9 cellular contexts compared by ENCODE assay signal in the genomic region with DNA sequence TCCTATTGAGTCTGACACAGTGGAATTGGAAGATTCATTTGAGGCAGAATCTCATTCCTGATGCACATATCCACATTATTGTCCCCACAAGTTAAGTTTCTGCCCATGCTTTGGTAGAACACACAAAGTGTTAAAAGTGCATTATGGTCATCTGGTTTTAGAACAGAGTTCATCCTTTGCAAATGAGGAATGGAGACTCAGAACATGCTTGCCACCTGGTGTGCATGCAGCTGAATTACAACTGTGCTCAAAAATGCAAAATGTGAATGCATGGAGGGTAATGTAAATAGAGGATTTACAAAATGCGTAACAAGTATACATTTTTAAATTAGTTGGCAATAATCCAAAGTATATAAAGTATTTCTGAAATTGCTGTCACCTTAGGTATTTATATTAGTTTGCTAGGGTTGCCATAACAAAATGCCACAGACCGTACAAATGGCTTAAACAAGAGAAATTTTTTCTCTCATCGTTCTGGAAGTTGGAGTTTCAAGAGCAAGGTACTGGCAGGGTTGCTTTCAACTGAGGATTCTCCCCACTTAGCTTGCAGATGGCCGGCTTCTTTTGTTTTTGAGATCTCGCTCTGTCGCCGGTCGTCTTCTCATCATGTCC.
DNase-seq lines count a peak whose midpoint lies in the region; ATAC-seq, FAIRE-seq and TF ChIP-seq lines count a peak whose summit lies in the region.
"Had no signal": no experiment of that assay in that cellular context is flagged by ENCODE, and none has a peak within 500 bp of the region (broad histone marks: within the 10 kb centered on the region; RNA-seq: fewer than 3 reads in every experiment).

No MANE protein-coding gene starts in this region.

- H3K9me3 ChIP-seq in K562 (replicated peaks; ENCODE audit: control insufficient read depth, insufficient read depth, low read depth, low read length) (no peaks in the 10 kb centered on the region), right lobe of liver (no peaks in the 10 kb centered on the region)

- TF ChIP-seq POLR2A in K562 (conservative IDR thresholded peaks at IDR 0.05) = no peak
- no peak for TF ChIP-seq POLR2A in right lobe of liver (IDR thresholded peaks at IDR 0.05)

- DNase-seq in activated CD4-positive, alpha-beta T cell treated with anti-CD3 and anti-CD28 coated beads for 36 hours = peak; percentile 6
- DNase-seq in activated CD4-positive, alpha-beta T cell treated with anti-CD3 and anti-CD28 coated beads, Interleukin-2, amount 10 ng/mL, durations not matched to agents 24 days and 14 days = no peak
- no peak for DNase-seq in HFF-Myc (ENCODE audit: extremely low read depth, low read depth)
- peak; percentile 47 to 72 for DNase-seq in NCI-H2081 (lab: John Stamatoyannopoulos, UW)
- peak; percentile 11 to 15 (median 13) for DNase-seq in K562 (ENCODE audit: extremely low read depth in 1 of 4, low spot score in 3 of 4)
- no peak for DNase-seq in right lobe of liver
- no peak for DNase-seq in effector CD4-positive, alpha-beta T cell
- no peak for DNase-seq in DMS79 treated with DMSO at 0.1 percent for 48 hours (lab: John Stamatoyannopoulos, UW)
- DNase-seq: activated naive CD8-positive, alpha-beta T cell treated with anti-CD3 and anti-CD28 coated beads, Interleukin-2, amount 10 ng/mL, durations not matched to agents 7 days and 5 days had no signal

- H3K27me3 ChIP-seq in K562 (ENCODE audit: control insufficient read depth in 2 of 2, insufficient read depth in 2 of 2, low read length in 2 of 2) = no peaks in the 10 kb centered on the region
- no peaks in the 10 kb centered on the region for H3K27me3 ChIP-seq in right lobe of liver

- no peaks in the 10 kb centered on the region for H3K4me1 ChIP-seq in K562 (replicated peaks in 1 of 2; ENCODE audit: control insufficient read depth in 2 of 2, insufficient read depth in 2 of 2, low read length in 2 of 2)
- no peaks in the 10 kb centered on the region for H3K4me1 ChIP-seq in right lobe of liver

- no peaks in the 10 kb centered on the region for H3K27me3 Mint-ChIP-seq in activated CD4-positive, alpha-beta T cell treated with anti-CD3 and anti-CD28 coated beads for 36 hours
- H3K27me3 Mint-ChIP-seq in activated CD4-positive, alpha-beta T cell treated with anti-CD3 and anti-CD28 coated beads, Interleukin-2, amount 10 ng/mL, durations not matched to agents 24 days and 14 days = no peaks in the 10 kb centered on the region
- H3K27me3 Mint-ChIP-seq: activated naive CD8-positive, alpha-beta T cell treated with anti-CD3 and anti-CD28 coated beads, Interleukin-2, amount 10 ng/mL, durations not matched to agents 7 days and 5 days had no signal

- in situ Hi-C loops in K562 (cut with MboI) = loop anchor here (5.0 to 25.0 kb wide), 3 partner anchors 818 to 1518 kb away; partner anchors contain the start of genes BASP1 and TAF11L2

- no peaks in the 10 kb centered on the region for H3K36me3 ChIP-seq in K562 (ENCODE audit: control insufficient read depth, insufficient read depth, low read length)
- H3K36me3 ChIP-seq in right lobe of liver = no peaks in the 10 kb centered on the region

- WGBS in K562 (ENCODE audit: insufficient coverage, low coverage, missing lambda C conversion rate) = 2% methylated on average over 8 of the region's 8 CpGs
- 60% methylated on average over 8 of the region's 8 CpGs for WGBS in right lobe of liver (ENCODE audit: insufficient coverage, low coverage, low lambda C conversion rate, missing lambda C conversion rate)

- H3K4me3 Mint-ChIP-seq in activated CD4-positive, alpha-beta T cell treated with anti-CD3 and anti-CD28 coated beads for 36 hours = no peak overlapping the region
- H3K4me3 Mint-ChIP-seq in activated CD4-positive, alpha-beta T cell treated with anti-CD3 and anti-CD28 coated beads, Interleukin-2, amount 10 ng/mL, durations not matched to agents 24 days and 14 days = no peak overlapping the region
- H3K4me3 Mint-ChIP-seq: activated naive CD8-positive, alpha-beta T cell treated with anti-CD3 and anti-CD28 coated beads, Interleukin-2, amount 10 ng/mL, durations not matched to agents 7 days and 5 days had no signal

- no peak overlapping the region for H3K4me2 ChIP-seq in K562 (ENCODE audit: insufficient read depth, low read length)

- no peaks in the 10 kb centered on the region for H4K20me1 ChIP-seq in K562 (replicated peaks; ENCODE audit: control insufficient read depth, insufficient read depth, low read length)

- H3K9me1 ChIP-seq in K562 (ENCODE audit: control insufficient read depth, insufficient read depth, low read length) = no peaks in the 10 kb centered on the region

- H3K9me3 Mint-ChIP-seq in activated CD4-positive, alpha-beta T cell treated with anti-CD3 and anti-CD28 coated beads for 36 hours (ENCODE audit: low read depth) = no peaks in the 10 kb centered on the region
- no peaks in the 10 kb centered on the region for H3K9me3 Mint-ChIP-seq in activated CD4-positive, alpha-beta T cell treated with anti-CD3 and anti-CD28 coated beads, Interleukin-2, amount 10 ng/mL, durations not matched to agents 24 days and 14 days
- H3K9me3 Mint-ChIP-seq: activated naive CD8-positive, alpha-beta T cell treated with anti-CD3 and anti-CD28 coated beads, Interleukin-2, amount 10 ng/mL, durations not matched to agents 7 days and 5 days had no signal

- no peak overlapping the region for H3K9ac ChIP-seq in K562 (ENCODE audit: insufficient read depth in 1 of 2, low read depth in 2 of 2, low read length in 2 of 2)

- H3K4me1 Mint-ChIP-seq in activated CD4-positive, alpha-beta T cell treated with anti-CD3 and anti-CD28 coated beads for 36 hours = no peaks in the 10 kb centered on the region
- no peaks in the 10 kb centered on the region for H3K4me1 Mint-ChIP-seq in activated CD4-positive, alpha-beta T cell treated with anti-CD3 and anti-CD28 coated beads, Interleukin-2, amount 10 ng/mL, durations not matched to agents 24 days and 14 days
- H3K4me1 Mint-ChIP-seq: activated naive CD8-positive, alpha-beta T cell treated with anti-CD3 and anti-CD28 coated beads, Interleukin-2, amount 10 ng/mL, durations not matched to agents 7 days and 5 days had no signal

- TF ChIP-seq CTCF in HFF-Myc (IDR thresholded peaks at IDR 0.05; ENCODE audit: low read depth, low read length, missing control alignments) = peak; percentile 52
- peak; percentile 32 to 53 (median 50); a peak in 4 of 6 replicates for TF ChIP-seq CTCF in K562 (IDR thresholded peaks at IDR 0.05 in 2 of 3, conservative IDR thresholded peaks at IDR 0.05 in 1 of 3; ENCODE audit: insufficient read depth in 2 of 3, low read depth in 1 of 3, low read length in 3 of 3)
- peak; percentile 58 to 70 (median 68) for TF ChIP-seq CTCF in right lobe of liver (IDR thresholded peaks at IDR 0.05)

- H3K27ac Mint-ChIP-seq in activated CD4-positive, alpha-beta T cell treated with anti-CD3 and anti-CD28 coated beads for 36 hours = no peak overlapping the region
- H3K27ac Mint-ChIP-seq in activated CD4-positive, alpha-beta T cell treated with anti-CD3 and anti-CD28 coated beads, Interleukin-2, amount 10 ng/mL, durations not matched to agents 24 days and 14 days = no peak overlapping the region
- H3K27ac Mint-ChIP-seq: activated naive CD8-positive, alpha-beta T cell treated with anti-CD3 and anti-CD28 coated beads, Interleukin-2, amount 10 ng/mL, durations not matched to agents 7 days and 5 days had no signal

- no TSS peak for BruUV-seq in K562 (replicated peaks; lab: Mats Ljungman, UMichigan)

- H3K27ac ChIP-seq in K562 (ENCODE audit: extremely low read depth, low read depth, low read length) (no peak overlapping the region), right lobe of liver (no peak overlapping the region)

- POLR2A ChIA-PET in activated CD4-positive, alpha-beta T cell treated with anti-CD3 and anti-CD28 coated beads for 36 hours (lab: Charles Lee) = no interaction called here
- POLR2A ChIA-PET in K562 (lab: Yijun Ruan, JAX) = no interaction called here

- ATAC-seq in activated CD4-positive, alpha-beta T cell treated with anti-CD3 and anti-CD28 coated beads for 36 hours = no peak
- ATAC-seq in K562 = no peak
- ATAC-seq in right lobe of liver = peak; percentile 74 to 83 (median 82)

- H2AFZ ChIP-seq in K562 (ENCODE audit: low read depth, low read length) = no peak overlapping the region

- TF ChIP-seq RAD21 in K562 (CRISPR knock-in tag; conservative IDR thresholded peaks at IDR 0.05 in 1 of 2, IDR thresholded peaks at IDR 0.05 in 1 of 2) = peak; percentile 65 to 78

- H3K4me3 ChIP-seq in HFF-Myc (replicated peaks; ENCODE audit: low read depth, low read length) (no peak overlapping the region), K562 (no peak overlapping the region), right lobe of liver (no peak overlapping the region)

- CTCF ChIA-PET in activated CD4-positive, alpha-beta T cell treated with anti-CD3 and anti-CD28 coated beads for 36 hours (lab: Charles Lee) = interaction anchor here (0.6 to 2.3 kb wide), 3 partner anchors 17 to 1089 kb away, joined by 3 to 7 read pairs (median 5); no protein-coding TSS in a partner anchor
- CTCF ChIA-PET in K562 (lab: Yijun Ruan, JAX; ENCODE audit: low intra/inter-chr PET ratio) = no interaction called here

- no peaks in the 10 kb centered on the region for H3K79me2 ChIP-seq in K562 (ENCODE audit: control insufficient read depth, insufficient read depth, low read length)

- TF ChIP-seq EP300 in K562 (IDR thresholded peaks at IDR 0.05; ENCODE audit: low read length) = no peak

- intact Hi-C loops in activated CD4-positive, alpha-beta T cell treated with anti-CD3 and anti-CD28 coated beads for 36 hours (cut with DNase I, micrococcal nuclease) = loop anchor here in 1 of 2 experiments (1.0 kb wide), 1 partner anchor 1089 kb away; no protein-coding TSS in a partner anchor
- intact Hi-C loops in activated CD4-positive, alpha-beta T cell treated with anti-CD3 and anti-CD28 coated beads, Interleukin-2, amount 10 ng/mL, durations not matched to agents 24 days and 14 days (cut with micrococcal nuclease) = no loop called here
- intact Hi-C loops in K562 (cut with micrococcal nuclease) (no loop called here), right lobe of liver (cut with DNase I) (no loop called here)

- FAIRE-seq in K562 (lab: Jason Lieb, UNC) = peak; percentile 76

- no peaks in the 10 kb centered on the region for H3K36me3 Mint-ChIP-seq in activated CD4-positive, alpha-beta T cell treated with anti-CD3 and anti-CD28 coated beads for 36 hours (ENCODE audit: low read depth)
- H3K36me3 Mint-ChIP-seq in activated CD4-positive, alpha-beta T cell treated with anti-CD3 and anti-CD28 coated beads, Interleukin-2, amount 10 ng/mL, durations not matched to agents 24 days and 14 days (ENCODE audit: low read depth) = no peaks in the 10 kb centered on the region
- H3K36me3 Mint-ChIP-seq: activated naive CD8-positive, alpha-beta T cell treated with anti-CD3 and anti-CD28 coated beads, Interleukin-2, amount 10 ng/mL, durations not matched to agents 7 days and 5 days had no signal

TF ChIP-seq in K562, 482 proteins besides CTCF, POLR2A, EP300 and RAD21 (continues in another document):
- TF ChIP-seq PHF8 (IDR thresholded peaks at IDR 0.05; ENCODE audit: borderline replicate concordance, low read length) (no peak), U2AF1 (optimal IDR thresholded peaks at IDR 0.05; ENCODE audit: low read depth, low read length) (no peak)

Comparison
In these comparisons a context has a peak if more than half of its experiments do, and no peak if none do; other contexts are left out.
1. DNase-seq: peak in activated CD4-positive, alpha-beta T cell treated with anti-CD3 and anti-CD28 coated beads for 36 hours (single experiment), NCI-H2081 (2 of 2) and K562 (4 of 4); none in activated CD4-positive, alpha-beta T cell treated with anti-CD3 and anti-CD28 coated beads, Interleukin-2, amount 10 ng/mL, durations not matched to agents 24 days and 14 days (single experiment), HFF-Myc (single experiment), right lobe of liver (0 of 3), effector CD4-positive, alpha-beta T cell (single experiment) and DMS79 treated with DMSO at 0.1 percent for 48 hours (single experiment).
2. ATAC-seq: peak in right lobe of liver (4 of 4); none in activated CD4-positive, alpha-beta T cell treated with anti-CD3 and anti-CD28 coated beads for 36 hours (single experiment) and K562 (single experiment).
3. Peak in every context shown above with its lines, with median percentiles within 50 percentile points of each other: CTCF ChIP-seq.